In genomic region chr11:78453140-78453935, GRCh38 we compare ENCODE assay signal across 14 cellular contexts. TPM values are rescaled to one million over a fixed set of nuclear protein-coding genes. Genes with fewer than 3 reads are reported as not detected.
DNase-seq lines count a peak whose midpoint lies in the region; ATAC-seq and TF ChIP-seq lines count a peak whose summit lies in the region.
"Had no signal": no experiment of that assay in that cellular context is flagged by ENCODE, and none has a peak within 500 bp of the region (broad histone marks: within the 10 kb centered on the region; RNA-seq: fewer than 3 reads in every experiment).

No MANE protein-coding gene starts in this region.

- POLR2A ChIA-PET in activated B cell treated with CpG ODN at 0.5 μM for 24 hours (lab: Charles Lee) = interaction anchor here (0.6 to 0.8 kb wide), 2 partner anchors 9 to 24 kb away, joined by 3 read pairs; no protein-coding TSS in a partner anchor

- H3K9me3 Mint-ChIP-seq in activated CD8-positive, alpha-beta memory T cell treated with anti-CD3 and anti-CD28 coated beads, Interleukin-2, amount 10 ng/mL, durations not matched to agents 7 days and 5 days (ENCODE audit: low read depth) = no peaks in the 10 kb centered on the region
- no peaks in the 10 kb centered on the region for H3K9me3 Mint-ChIP-seq in activated B cell treated with CpG ODN at 0.5 μM for 24 hours
- no peaks in the 10 kb centered on the region for H3K9me3 Mint-ChIP-seq in stimulated activated effector memory CD8-positive, alpha-beta T cell treated with anti-CD3 and anti-CD28 coated beads, Interleukin-12 subunit alpha, Interleukin-12 subunit beta, amount 100 ng/mL, for 72 hours
- H3K9me3 Mint-ChIP-seq: HFFc6 had no signal

- H3K27ac ChIP-seq in heart right ventricle (no peak overlapping the region), hepatocyte (no peak overlapping the region)
- H3K27ac ChIP-seq: skin epidermis, upper lobe of left lung had no signal

- H3K4me1 Mint-ChIP-seq in activated CD8-positive, alpha-beta memory T cell treated with anti-CD3 and anti-CD28 coated beads, Interleukin-2, amount 10 ng/mL, durations not matched to agents 7 days and 5 days = peaks cover 22% of the 10 kb centered on the region
- peaks cover 38% of the 10 kb centered on the region for H3K4me1 Mint-ChIP-seq in activated B cell treated with CpG ODN at 0.5 μM for 24 hours
- H3K4me1 Mint-ChIP-seq in stimulated activated effector memory CD8-positive, alpha-beta T cell treated with anti-CD3 and anti-CD28 coated beads, Interleukin-12 subunit alpha, Interleukin-12 subunit beta, amount 100 ng/mL, for 72 hours = peaks cover 15% of the 10 kb centered on the region

- no peaks in the 10 kb centered on the region for H3K79me2 ChIP-seq in hepatocyte

- DNase-seq in activated CD8-positive, alpha-beta memory T cell treated with anti-CD3 and anti-CD28 coated beads, Interleukin-2, amount 10 ng/mL, durations not matched to agents 7 days and 5 days = no peak
- no peak for DNase-seq in activated CD8-positive, alpha-beta memory T cell treated with anti-CD3 and anti-CD28 coated beads, Interleukin-2, amount 50 U/mL, for 48 hours
- DNase-seq in activated B cell treated with CpG ODN at 0.5 μM for 24 hours = no peak
- DNase-seq in stimulated activated effector memory CD8-positive, alpha-beta T cell treated with anti-CD3 and anti-CD28 coated beads, Interleukin-12 subunit alpha, Interleukin-12 subunit beta, amount 100 ng/mL, for 72 hours (ENCODE audit: low spot score in 2 of 2) = no peak
- no peak for DNase-seq in heart right ventricle
- DNase-seq in NCI-H2171 (lab: John Stamatoyannopoulos, UW) = no peak
- no peak for DNase-seq in hepatocyte (ENCODE audit: low spot score)
- DNase-seq: activated CD4-positive, alpha-beta T cell treated with anti-CD3 and anti-CD28 coated beads, Interleukin-2, amount 50 U/mL, for 48 hours; HFFc6; NCI-H2171 treated with DMSO at 0.1 percent for 48 hours; OCI-M1; upper lobe of left lung had no signal

- H3K36me3 ChIP-seq in heart right ventricle = peaks cover 0 to 19% (median 0%) of the 10 kb centered on the region in 9 donors
- H3K36me3 ChIP-seq in hepatocyte (replicated peaks; ENCODE audit: insufficient read depth, low read depth) = no peaks in the 10 kb centered on the region
- H3K36me3 ChIP-seq: upper lobe of left lung had no signal

- no peak overlapping the region for H2AFZ ChIP-seq in hepatocyte

- H3K4me1 ChIP-seq in heart right ventricle (peaks cover 0 to 12% (median 0%) of the 10 kb centered on the region in 9 donors), hepatocyte (ENCODE audit: insufficient read depth) (no peaks in the 10 kb centered on the region)

- CTCF ChIA-PET in activated CD8-positive, alpha-beta memory T cell treated with anti-CD3 and anti-CD28 coated beads, Interleukin-2, amount 10 ng/mL, durations not matched to agents 7 days and 5 days (lab: Charles Lee) = interaction anchor here (0.7 to 1.5 kb wide), 6 partner anchors 10 to 111 kb away, joined by 3 to 5 read pairs (median 4); partner anchors contain the start of gene GAB2
- CTCF ChIA-PET in activated B cell treated with CpG ODN at 0.5 μM for 24 hours (lab: Charles Lee) = interaction anchor here (0.7 to 1.1 kb wide), 2 partner anchors 111 to 314 kb away, joined by 4 read pairs; no protein-coding TSS in a partner anchor

- H3K4me3 ChIP-seq in heart right ventricle (no peak overlapping the region), hepatocyte (no peak overlapping the region)
- H3K4me3 ChIP-seq: skin epidermis, upper lobe of left lung had no signal

- H3K27me3 Mint-ChIP-seq in activated CD8-positive, alpha-beta memory T cell treated with anti-CD3 and anti-CD28 coated beads, Interleukin-2, amount 10 ng/mL, durations not matched to agents 7 days and 5 days = no peaks in the 10 kb centered on the region
- no peaks in the 10 kb centered on the region for H3K27me3 Mint-ChIP-seq in activated B cell treated with CpG ODN at 0.5 μM for 24 hours

- H3K36me3 Mint-ChIP-seq in activated CD8-positive, alpha-beta memory T cell treated with anti-CD3 and anti-CD28 coated beads, Interleukin-2, amount 10 ng/mL, durations not matched to agents 7 days and 5 days = peaks cover 9% of the 10 kb centered on the region
- peaks cover 15% of the 10 kb centered on the region for H3K36me3 Mint-ChIP-seq in activated B cell treated with CpG ODN at 0.5 μM for 24 hours (ENCODE audit: low read depth)
- H3K36me3 Mint-ChIP-seq in stimulated activated effector memory CD8-positive, alpha-beta T cell treated with anti-CD3 and anti-CD28 coated beads, Interleukin-12 subunit alpha, Interleukin-12 subunit beta, amount 100 ng/mL, for 72 hours = no peaks in the 10 kb centered on the region

- TF ChIP-seq CTCF in activated B cell treated with CpG ODN at 0.5 μM for 24 hours (IDR thresholded peaks at IDR 0.05) (no peak), heart right ventricle (IDR thresholded peaks at IDR 0.05) (no peak), hepatocyte (IDR thresholded peaks at IDR 0.05; ENCODE audit: poor library complexity) (no peak)

- H3K27me3 ChIP-seq in heart right ventricle (no peaks in the 10 kb centered on the region), hepatocyte (no peaks in the 10 kb centered on the region)
- H3K27me3 ChIP-seq: upper lobe of left lung had no signal

- peak; percentile 55 for ATAC-seq in activated CD8-positive, alpha-beta memory T cell treated with anti-CD3 and anti-CD28 coated beads, Interleukin-2, amount 10 ng/mL, durations not matched to agents 7 days and 5 days
- ATAC-seq in GM21529 (IDR thresholded peaks at IDR 0.05; ENCODE audit: unreplicated experiment) = peak; percentile 73
- no peak for ATAC-seq in activated B cell treated with CpG ODN at 0.5 μM for 24 hours (ENCODE audit: low read depth)
- no peak for ATAC-seq in stimulated activated effector memory CD8-positive, alpha-beta T cell treated with anti-CD3 and anti-CD28 coated beads, Interleukin-12 subunit alpha, Interleukin-12 subunit beta, amount 100 ng/mL, for 72 hours
- ATAC-seq in heart right ventricle = no peak

- no peaks in the 10 kb centered on the region for H3K9me3 ChIP-seq in heart right ventricle
- H3K9me3 ChIP-seq in hepatocyte (ENCODE audit: low read depth) = no peaks in the 10 kb centered on the region
- H3K9me3 ChIP-seq: upper lobe of left lung had no signal

- 81 to 84% methylated on average over 2 of the region's 2 CpGs for WGBS in heart right ventricle, 2 donors
- WGBS in hepatocyte (ENCODE audit: low lambda C conversion rate, missing lambda C conversion rate) = 100% methylated on average over 2 of the region's 2 CpGs

- no peaks in the 10 kb centered on the region for H4K20me1 ChIP-seq in hepatocyte (ENCODE audit: insufficient read depth, poor library complexity, severe bottlenecking)

- intact Hi-C loops in activated B cell treated with CpG ODN at 0.5 μM for 24 hours (cut with micrococcal nuclease) = loop anchor here (5.0 kb wide), 1 partner anchor 36 kb away; the partner anchor contains the start of gene GAB2
- intact Hi-C loops in heart right ventricle (cut with DNase I) = no loop called here

- H3K4me3 Mint-ChIP-seq in activated CD8-positive, alpha-beta memory T cell treated with anti-CD3 and anti-CD28 coated beads, Interleukin-2, amount 10 ng/mL, durations not matched to agents 7 days and 5 days = no peak overlapping the region
- no peak overlapping the region for H3K4me3 Mint-ChIP-seq in activated B cell treated with CpG ODN at 0.5 μM for 24 hours
- no peak overlapping the region for H3K4me3 Mint-ChIP-seq in stimulated activated effector memory CD8-positive, alpha-beta T cell treated with anti-CD3 and anti-CD28 coated beads, Interleukin-12 subunit alpha, Interleukin-12 subunit beta, amount 100 ng/mL, for 72 hours
- H3K4me3 Mint-ChIP-seq: HFFc6 had no signal

- peak overlapping the region; percentile 56 for H3K27ac Mint-ChIP-seq in activated CD8-positive, alpha-beta memory T cell treated with anti-CD3 and anti-CD28 coated beads, Interleukin-2, amount 10 ng/mL, durations not matched to agents 7 days and 5 days
- peak overlapping the region; percentile 73 for H3K27ac Mint-ChIP-seq in activated B cell treated with CpG ODN at 0.5 μM for 24 hours
- peak overlapping the region; percentile 20 for H3K27ac Mint-ChIP-seq in stimulated activated effector memory CD8-positive, alpha-beta T cell treated with anti-CD3 and anti-CD28 coated beads, Interleukin-12 subunit alpha, Interleukin-12 subunit beta, amount 100 ng/mL, for 72 hours
- H3K27ac Mint-ChIP-seq: HFFc6 had no signal

- no peaks in the 10 kb centered on the region for H3K9me2 ChIP-seq in hepatocyte (replicated peaks; ENCODE audit: insufficient read depth)

- H3K4me2 ChIP-seq in hepatocyte = no peak overlapping the region

RNA-seq across cellular contexts. Expression of gene GAB2, which starts 35.7 kb away (rescaled TPM):
- 10 to 100 TPM; 23.8 to 29.9 TPM for total RNA-seq in activated CD8-positive, alpha-beta memory T cell treated with anti-CD3 and anti-CD28 coated beads, Interleukin-2, amount 10 ng/mL, durations not matched to agents 7 days and 5 days
- 22.4 and 22.7 TPM in 2 replicates for total RNA-seq in activated B cell treated with CpG ODN at 0.5 μM for 24 hours
- total RNA-seq in heart right ventricle = 10 to 100 TPM; 18.2 to 44.6 (median 29.8) TPM
- polyA plus RNA-seq in heart right ventricle = 1 to 10 TPM; 5.0 to 7.0 TPM
- total RNA-seq in hepatocyte = 10.2 TPM in 2 replicates
- polyA plus RNA-seq in hepatocyte = 4.9 and 7.8 TPM in 2 replicates

Comparison
In these comparisons a context has a peak if more than half of its experiments do, and no peak if none do; other contexts are left out.
1. ATAC-seq: peak in activated CD8-positive, alpha-beta memory T cell treated with anti-CD3 and anti-CD28 coated beads, Interleukin-2, amount 10 ng/mL, durations not matched to agents 7 days and 5 days (single experiment) and GM21529 (single experiment); none in activated B cell treated with CpG ODN at 0.5 μM for 24 hours (single experiment), stimulated activated effector memory CD8-positive, alpha-beta T cell treated with anti-CD3 and anti-CD28 coated beads, Interleukin-12 subunit alpha, Interleukin-12 subunit beta, amount 100 ng/mL, for 72 hours (single experiment) and heart right ventricle (0 of 8).
2. H3K27ac Mint-ChIP-seq: peak in every context shown above with its lines; median percentile 73 in activated B cell treated with CpG ODN at 0.5 μM for 24 hours; 56 in activated CD8-positive, alpha-beta memory T cell treated with anti-CD3 and anti-CD28 coated beads, Interleukin-2, amount 10 ng/mL, durations not matched to agents 7 days and 5 days; 20 in stimulated activated effector memory CD8-positive, alpha-beta T cell treated with anti-CD3 and anti-CD28 coated beads, Interleukin-12 subunit alpha, Interleukin-12 subunit beta, amount 100 ng/mL, for 72 hours.